8 cellular contexts compared by ENCODE assay signal in the genomic region with DNA sequence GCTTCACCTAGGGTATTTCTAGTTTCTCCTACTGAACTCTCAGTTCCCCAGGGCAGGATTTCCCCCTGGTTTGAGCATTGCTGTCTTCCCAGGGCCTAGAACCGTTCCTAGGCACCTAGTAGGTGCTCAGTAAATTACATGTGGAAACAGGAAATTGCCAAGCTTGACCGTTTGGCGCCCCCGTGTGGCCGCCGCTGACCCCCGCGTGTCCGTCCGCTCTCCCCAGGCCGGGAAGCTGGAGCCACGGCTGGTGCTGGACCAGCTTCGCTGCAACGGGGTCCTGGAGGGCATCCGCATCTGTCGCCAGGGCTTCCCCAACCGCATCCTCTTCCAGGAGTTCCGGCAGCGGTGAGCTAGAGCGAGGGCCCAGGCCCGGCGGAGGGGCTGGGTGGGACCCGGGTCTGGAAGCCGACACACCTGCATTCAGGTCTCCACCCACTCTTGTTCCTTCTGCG. TPM values are rescaled to one million over a fixed set of nuclear protein-coding genes. Genes with fewer than 3 reads are reported as not detected.
DNase-seq lines count a peak whose midpoint lies in the region; ATAC-seq, FAIRE-seq and TF ChIP-seq lines count a peak whose summit lies in the region.

No MANE protein-coding gene starts in this region.

- TF ChIP-seq CTCF in heart right ventricle (IDR thresholded peaks at IDR 0.05): peak in 8 of 9 donors; percentile 18 to 68 (median 50)
- peak; percentile 26 for TF ChIP-seq CTCF in kidney (IDR thresholded peaks at IDR 0.05; ENCODE audit: borderline replicate concordance, extremely low read depth, insufficient read depth)

- H3K27ac ChIP-seq in heart right ventricle (no peak overlapping the region), kidney (ENCODE audit: low read depth in 2 of 2, low read length in 2 of 2) (no peak overlapping the region)

- intact Hi-C loops in heart right ventricle (cut with DNase I): loop anchor here in 1 of 10 donors (10.0 kb wide), 1 partner anchor 526 kb away; no protein-coding TSS in a partner anchor
- intact Hi-C loops in Right ventricle myocardium inferior (cut with DNase I): no loop called here
- intact Hi-C loops in kidney (cut with DNase I): no loop called here

- H3K4me1 ChIP-seq in heart right ventricle: no peaks in the 10 kb centered on the region
- no peaks in the 10 kb centered on the region for H3K4me1 ChIP-seq in kidney (ENCODE audit: control insufficient read depth in 1 of 2, insufficient read depth in 1 of 2, low read depth in 1 of 2, low read length in 2 of 2)

- H3K4me3 ChIP-seq in heart right ventricle (no peak overlapping the region), kidney (ENCODE audit: low read length in 2 of 2) (no peak overlapping the region)

- H3K9ac ChIP-seq in kidney (ENCODE audit: low read length in 2 of 2): no peak overlapping the region

- ATAC-seq in heart right ventricle (no peak), Right ventricle myocardium inferior (no peak), GM19455 (IDR thresholded peaks at IDR 0.05; ENCODE audit: unreplicated experiment) (no peak), GM18502 (IDR thresholded peaks at IDR 0.05; ENCODE audit: poor library complexity, unreplicated experiment) (no peak)

- peaks cover 0 to 3% (median 0%) of the 10 kb centered on the region in 11 donors for H3K9me3 ChIP-seq in heart right ventricle
- H3K9me3 ChIP-seq in kidney (ENCODE audit: control insufficient read depth in 1 of 2, low read length in 2 of 2): no peaks in the 10 kb centered on the region

- WGBS in heart right ventricle, 2 donors: 42 to 44% methylated on average over 25 of the region's 25 CpGs

- peaks cover 0 to 47% (median 0%) of the 10 kb centered on the region in 9 donors for H3K36me3 ChIP-seq in heart right ventricle
- peaks cover 4 to 5% of the 10 kb centered on the region in 2 donors for H3K36me3 ChIP-seq in kidney (ENCODE audit: control insufficient read depth in 1 of 2, insufficient read depth in 2 of 2, low read length in 2 of 2)

- peak in 1 of 2 donors; percentile 23 for DNase-seq in heart right ventricle
- no peak for DNase-seq in Right ventricle myocardium inferior (ENCODE audit: missing footprints)
- DNase-seq in RKO (ENCODE audit: low spot score): peak; percentile 24
- DNase-seq in kidney: peak; percentile 70
- DNase-seq in urothelium cell line (ENCODE audit: low spot score): peak; percentile 53
- DNase-seq in amniotic stem cell (lab: John Stamatoyannopoulos, UW): no peak

- no peaks in the 10 kb centered on the region for H3K27me3 ChIP-seq in heart right ventricle

- FAIRE-seq in kidney (lab: Jason Lieb, UNC) (no peak), urothelium cell line (lab: Jason Lieb, UNC) (no peak)

RNA-seq across cellular contexts. Expression of gene MYH14, which starts 55.5 kb away (rescaled TPM):
- 100 to 1,000 TPM in 5 of 10 donors, 10 to 100 TPM in 5; 82.2 to 124 (median 102) TPM for total RNA-seq in heart right ventricle
- polyA plus RNA-seq in heart right ventricle: 100 to 1,000 TPM in 1 of 2 donors, 10 to 100 TPM in 1; 29.3 to 149 TPM
- 99.3 TPM for total RNA-seq in Right ventricle myocardium inferior
- total RNA-seq in kidney: 81.4 TPM
- 23.9 TPM for polyA plus RNA-seq in kidney (ENCODE audit: insufficient read depth, low read depth, low replicate concordance)

Comparison
In these comparisons a context has a peak if more than half of its experiments do, and no peak if none do; other contexts are left out.
1. DNase-seq: peak in RKO (single experiment), kidney (single experiment) and urothelium cell line (single experiment); none in Right ventricle myocardium inferior (single experiment) and amniotic stem cell (single experiment).